In the genomic region with DNA sequence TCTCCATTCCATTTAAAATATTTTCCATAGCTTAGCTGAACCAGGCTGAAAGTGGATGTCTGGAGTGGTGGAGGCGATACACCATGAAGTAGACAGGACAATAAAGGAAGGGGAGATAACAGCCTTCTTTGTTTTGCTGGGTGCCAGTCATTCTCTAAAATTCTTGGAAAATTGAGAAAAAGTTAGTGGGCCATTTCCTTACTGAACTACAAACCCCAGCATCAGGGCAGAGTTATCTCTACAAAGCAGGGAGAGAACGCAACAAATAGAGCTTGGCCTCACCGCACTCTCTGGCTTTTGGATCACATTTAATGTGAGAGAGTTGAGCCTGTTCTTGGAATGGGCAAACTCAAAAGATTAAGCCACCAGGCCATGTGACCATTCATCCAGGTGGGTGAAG, we compare ENCODE assay signal across 26 cellular contexts.
"Had no signal": no experiment of that assay in that cellular context is flagged by ENCODE, and none has a peak within 500 bp of the region (broad histone marks: within the 10 kb centered on the region; RNA-seq: fewer than 3 reads in every experiment).

No MANE protein-coding gene starts in this region.

- DNase-seq: activated CD4-positive, alpha-beta memory T cell treated with anti-CD3 and anti-CD28 coated beads, Interleukin-2, amount 10 ng/mL, durations not matched to agents 7 days and 5 days; activated CD4-positive, alpha-beta T cell treated with anti-CD3 and anti-CD28 coated beads for 1 hour; activated CD4-positive, alpha-beta T cell treated with anti-CD3 and anti-CD28 coated beads for 4 hours; activated CD4-positive, alpha-beta T cell treated with anti-CD3 and anti-CD28 coated beads, Interleukin-2, amount 10 ng/mL, durations not matched to agents 7 days and 5 days; activated CD4-positive, alpha-beta T cell treated with anti-CD3 and anti-CD28 coated beads, Interleukin-2, amount 50 U/mL, for 4 hours; activated CD8-positive, alpha-beta memory T cell treated with anti-CD3 and anti-CD28 coated beads, Interleukin-2, amount 50 U/mL, for 48 hours; activated effector memory CD4-positive, alpha-beta T cell treated with Interleukin-2 at 50 U/mL for 16 hours; activated naive CD4-positive, alpha-beta T cell treated with anti-CD3 and anti-CD28 coated beads for 36 hours; activated naive CD8-positive, alpha-beta T cell treated with anti-CD3 and anti-CD28 coated beads for 36 hours; activated naive CD8-positive, alpha-beta T cell treated with anti-CD3 and anti-CD28 coated beads, Interleukin-2, amount 50 U/mL, for 24 hours; activated T-cell treated with anti-CD3 and anti-CD28 coated beads for 4 hours; activated T-cell treated with anti-CD3 and anti-CD28 coated beads, Interleukin-2, amount 50 U/mL, for 4 hours; adrenal gland; amygdala; aorta; body of pancreas; caudate nucleus; colonic mucosa; dorsolateral prefrontal cortex; effector memory CD4-positive, alpha-beta T cell; endodermal cell; foreskin keratinocyte; gastrocnemius medialis; glutamatergic neuron; heart left ventricle; T-helper 2 cell had no signal
